ENCODE assay signal across 15 cellular contexts in genomic region chr14:70339970-70340369, GRCh38. TPM values are rescaled to one million over a fixed set of nuclear protein-coding genes. Genes with fewer than 3 reads are reported as not detected.
DNase-seq lines count a peak whose midpoint lies in the region; ATAC-seq and TF ChIP-seq lines count a peak whose summit lies in the region.
"Had no signal": no experiment of that assay in that cellular context is flagged by ENCODE, and none has a peak within 500 bp of the region (broad histone marks: within the 10 kb centered on the region; RNA-seq: fewer than 3 reads in every experiment).

No MANE protein-coding gene starts in this region.

- intact Hi-C loops in activated CD4-positive, alpha-beta T cell treated with anti-CD3 and anti-CD28 coated beads for 36 hours (cut with DNase I, micrococcal nuclease), result no loop called here
- intact Hi-C loops in activated B cell treated with CpG ODN at 0.5 μM for 24 hours (cut with micrococcal nuclease), result no loop called here

- no peak for TF ChIP-seq CTCF in activated B cell treated with CpG ODN at 0.5 μM for 24 hours (IDR thresholded peaks at IDR 0.05)

- peaks cover 26% of the 10 kb centered on the region for H3K9me3 Mint-ChIP-seq in activated CD4-positive, alpha-beta T cell treated with anti-CD3 and anti-CD28 coated beads for 36 hours (ENCODE audit: low read depth)
- H3K9me3 Mint-ChIP-seq in stimulated activated naive CD8-positive, alpha-beta T cell treated with anti-CD3 and anti-CD28 coated beads, Interleukin-15, amount 100 ng/mL, for 72 hours, result peaks cover 20 to 22% of the 10 kb centered on the region in 2 donors
- peaks cover 23% of the 10 kb centered on the region for H3K9me3 Mint-ChIP-seq in activated B cell treated with CpG ODN at 0.5 μM for 24 hours

- H3K4me1 Mint-ChIP-seq in activated CD4-positive, alpha-beta T cell treated with anti-CD3 and anti-CD28 coated beads for 36 hours, result peaks cover 16% of the 10 kb centered on the region
- H3K4me1 Mint-ChIP-seq in stimulated activated naive CD8-positive, alpha-beta T cell treated with anti-CD3 and anti-CD28 coated beads, Interleukin-15, amount 100 ng/mL, for 72 hours, result peaks cover 2% of the 10 kb centered on the region
- peaks cover 21% of the 10 kb centered on the region for H3K4me1 Mint-ChIP-seq in activated B cell treated with CpG ODN at 0.5 μM for 24 hours

- peak; percentile 12 for DNase-seq in activated CD4-positive, alpha-beta T cell treated with anti-CD3 and anti-CD28 coated beads for 36 hours
- DNase-seq in activated CD4-positive, alpha-beta T cell treated with anti-CD3 and anti-CD28 coated beads for 1 hour, result no peak
- DNase-seq in stimulated activated naive CD8-positive, alpha-beta T cell treated with anti-CD3 and anti-CD28 coated beads, Interleukin-15, Interleukin-2, amounts not matched to agents 100 U/mL and 50 U/mL, for 24 hours, result peak; percentile 8
- no peak for DNase-seq in stimulated activated naive CD8-positive, alpha-beta T cell treated with anti-CD3 and anti-CD28 coated beads, Interleukin-15, amount 100 ng/mL, for 72 hours
- DNase-seq in activated B cell treated with CpG ODN at 0.5 μM for 24 hours, result no peak
- DNase-seq in hypothalamus (lab: John Stamatoyannopoulos, UW), result no peak
- DNase-seq in activated gamma-delta T cell treated with Interleukin-2 at 50 U/mL for 16 hours, result no peak
- DNase-seq: 8988T; AML-193; Caco-2; CD8-positive, alpha-beta memory T cell; DND-41; GDM1; H7 had no signal

- H3K27ac Mint-ChIP-seq in activated CD4-positive, alpha-beta T cell treated with anti-CD3 and anti-CD28 coated beads for 36 hours, result no peak overlapping the region
- no peak overlapping the region for H3K27ac Mint-ChIP-seq in stimulated activated naive CD8-positive, alpha-beta T cell treated with anti-CD3 and anti-CD28 coated beads, Interleukin-15, amount 100 ng/mL, for 72 hours
- peak overlapping the region; percentile 1 for H3K27ac Mint-ChIP-seq in activated B cell treated with CpG ODN at 0.5 μM for 24 hours
- H3K27ac Mint-ChIP-seq: GM23338 had no signal

- H3K4me3 Mint-ChIP-seq in activated CD4-positive, alpha-beta T cell treated with anti-CD3 and anti-CD28 coated beads for 36 hours, result no peak overlapping the region
- H3K4me3 Mint-ChIP-seq in stimulated activated naive CD8-positive, alpha-beta T cell treated with anti-CD3 and anti-CD28 coated beads, Interleukin-15, amount 100 ng/mL, for 72 hours, result no peak overlapping the region
- no peak overlapping the region for H3K4me3 Mint-ChIP-seq in activated B cell treated with CpG ODN at 0.5 μM for 24 hours
- H3K4me3 Mint-ChIP-seq: CD8-positive, alpha-beta memory T cell; GM23338 had no signal

- CTCF ChIA-PET in activated CD4-positive, alpha-beta T cell treated with anti-CD3 and anti-CD28 coated beads for 36 hours (lab: Charles Lee), result no interaction called here
- CTCF ChIA-PET in activated B cell treated with CpG ODN at 0.5 μM for 24 hours (lab: Charles Lee), result no interaction called here

- POLR2A ChIA-PET in activated CD4-positive, alpha-beta T cell treated with anti-CD3 and anti-CD28 coated beads for 36 hours (lab: Charles Lee), result no interaction called here
- POLR2A ChIA-PET in activated B cell treated with CpG ODN at 0.5 μM for 24 hours (lab: Charles Lee), result no interaction called here

- no peak for ATAC-seq in activated CD4-positive, alpha-beta T cell treated with anti-CD3 and anti-CD28 coated beads for 36 hours
- peak; percentile 9 for ATAC-seq in stimulated activated naive CD8-positive, alpha-beta T cell treated with anti-CD3 and anti-CD28 coated beads, Interleukin-15, Interleukin-2, amounts not matched to agents 100 U/mL and 50 U/mL, for 24 hours
- ATAC-seq in stimulated activated naive CD8-positive, alpha-beta T cell treated with anti-CD3 and anti-CD28 coated beads, Interleukin-15, amount 100 ng/mL, for 72 hours, result no peak
- no peak for ATAC-seq in activated B cell treated with CpG ODN at 0.5 μM for 24 hours (ENCODE audit: low read depth)
- ATAC-seq: GM23338 had no signal

- H3K36me3 Mint-ChIP-seq in activated CD4-positive, alpha-beta T cell treated with anti-CD3 and anti-CD28 coated beads for 36 hours (ENCODE audit: low read depth), result peaks cover 77% of the 10 kb centered on the region
- H3K36me3 Mint-ChIP-seq in activated B cell treated with CpG ODN at 0.5 μM for 24 hours (ENCODE audit: low read depth), result peaks cover 88% of the 10 kb centered on the region

- H3K27me3 Mint-ChIP-seq in activated CD4-positive, alpha-beta T cell treated with anti-CD3 and anti-CD28 coated beads for 36 hours, result no peaks in the 10 kb centered on the region
- H3K27me3 Mint-ChIP-seq in stimulated activated naive CD8-positive, alpha-beta T cell treated with anti-CD3 and anti-CD28 coated beads, Interleukin-15, amount 100 ng/mL, for 72 hours, result no peaks in the 10 kb centered on the region
- H3K27me3 Mint-ChIP-seq in activated B cell treated with CpG ODN at 0.5 μM for 24 hours, result no peaks in the 10 kb centered on the region
- H3K27me3 Mint-ChIP-seq: CD8-positive, alpha-beta memory T cell had no signal

RNA-seq across cellular contexts. Expression of gene COX16, which starts 19.5 kb away (rescaled TPM):
- total RNA-seq in activated CD4-positive, alpha-beta T cell treated with anti-CD3 and anti-CD28 coated beads for 36 hours, result 10 to 100 TPM; 56.1 to 68.9 TPM
- 48.8 and 50.7 TPM in 2 replicates for total RNA-seq in activated B cell treated with CpG ODN at 0.5 μM for 24 hours

Comparison
In these comparisons a context has a peak if more than half of its experiments do, and no peak if none do; other contexts are left out.
1. DNase-seq: peak in activated CD4-positive, alpha-beta T cell treated with anti-CD3 and anti-CD28 coated beads for 36 hours (single experiment) and stimulated activated naive CD8-positive, alpha-beta T cell treated with anti-CD3 and anti-CD28 coated beads, Interleukin-15, Interleukin-2, amounts not matched to agents 100 U/mL and 50 U/mL, for 24 hours (single experiment); none in activated CD4-positive, alpha-beta T cell treated with anti-CD3 and anti-CD28 coated beads for 1 hour (single experiment), stimulated activated naive CD8-positive, alpha-beta T cell treated with anti-CD3 and anti-CD28 coated beads, Interleukin-15, amount 100 ng/mL, for 72 hours (0 of 2), activated B cell treated with CpG ODN at 0.5 μM for 24 hours (single experiment), hypothalamus (0 of 51) and activated gamma-delta T cell treated with Interleukin-2 at 50 U/mL for 16 hours (single experiment).